Comparison of ENCODE assay signal across 15 cellular contexts in genomic region chr2:109144271-109144670, GRCh38. TPM values are rescaled to one million over a fixed set of nuclear protein-coding genes. Genes with fewer than 3 reads are reported as not detected.
A peak's percentile ranks its signal among the peaks of the same experiment; 100 is the strongest.
DNase-seq lines count a peak whose midpoint lies in the region; ATAC-seq and TF ChIP-seq lines count a peak whose summit lies in the region.
"Had no signal": no experiment of that assay in that cellular context is flagged by ENCODE, and none has a peak within 500 bp of the region (broad histone marks: within the 10 kb centered on the region; RNA-seq: fewer than 3 reads in every experiment).

No MANE protein-coding gene starts in this region.

- H3K27me3 ChIP-seq in DND-41 (ENCODE audit: insufficient read depth, low read length, poor library complexity): peaks cover 19% of the 10 kb centered on the region
- H3K27me3 ChIP-seq in dorsolateral prefrontal cortex: no peaks in the 10 kb centered on the region
- H3K27me3 ChIP-seq: tibial artery had no signal

- peaks cover 11% of the 10 kb centered on the region for H3K4me1 Mint-ChIP-seq in activated T-helper 17 cell treated with anti-CD3 and anti-CD28 coated beads, Interleukin-2, amount 50 U/mL, for 72 hours

- DNase-seq in DND-41: peak; percentile 25
- no peak for DNase-seq in dorsolateral prefrontal cortex
- DNase-seq: Caco-2, erythroblast, hippocampal formation, left ventricle myocardium superior had no signal

- H3K27ac Mint-ChIP-seq in activated T-helper 17 cell treated with anti-CD3 and anti-CD28 coated beads, Interleukin-2, amount 50 U/mL, for 72 hours: peak overlapping the region; percentile 26

- H3K4me2 ChIP-seq in DND-41 (ENCODE audit: insufficient read depth, low read length): no peak overlapping the region

- H4K20me1 ChIP-seq in DND-41 (ENCODE audit: insufficient read depth, low read length): no peaks in the 10 kb centered on the region

- peak overlapping the region; percentile 45 for H3K4me3 Mint-ChIP-seq in activated T-helper 17 cell treated with anti-CD3 and anti-CD28 coated beads, Interleukin-2, amount 50 U/mL, for 72 hours

- peaks cover 35% of the 10 kb centered on the region for H3K27me3 Mint-ChIP-seq in activated T-helper 17 cell treated with anti-CD3 and anti-CD28 coated beads, Interleukin-2, amount 50 U/mL, for 72 hours

- no peak overlapping the region for H3K9ac ChIP-seq in DND-41 (ENCODE audit: low read depth, low read length)

- TF ChIP-seq CTCF in DND-41 (IDR thresholded peaks at IDR 0.05; ENCODE audit: borderline replicate concordance, extremely low read depth, low read length, poor library complexity, severe bottlenecking) (no peak), dorsolateral prefrontal cortex (IDR thresholded peaks at IDR 0.05 in 54 of 56, conservative IDR thresholded peaks at IDR 0.05 in 2 of 56; ENCODE audit: low read depth in 1 of 56, partially characterized antibody in 56 of 56) (no peak)

- no peaks in the 10 kb centered on the region for H3K4me1 ChIP-seq in DND-41 (ENCODE audit: insufficient read depth, low read length)
- H3K4me1 ChIP-seq: Caco-2 had no signal

- H3K27ac ChIP-seq in DND-41 (ENCODE audit: low read length) (no peak overlapping the region), dorsolateral prefrontal cortex (no peak overlapping the region)
- H3K27ac ChIP-seq: cardiac muscle cell, skin epidermis, tibial artery had no signal

- no peaks in the 10 kb centered on the region for H3K36me3 Mint-ChIP-seq in activated T-helper 17 cell treated with anti-CD3 and anti-CD28 coated beads, Interleukin-2, amount 50 U/mL, for 72 hours (ENCODE audit: low read depth)

- no peaks in the 10 kb centered on the region for H3K36me3 ChIP-seq in DND-41 (ENCODE audit: insufficient read depth, low read length)
- H3K36me3 ChIP-seq: cardiac muscle cell, tibial artery had no signal

- ATAC-seq in DND-41 (ENCODE audit: insufficient read depth, low read depth) (peak; percentile 75), GM18907 (IDR thresholded peaks at IDR 0.05; ENCODE audit: unreplicated experiment) (peak; percentile 53), HG03460 (IDR thresholded peaks at IDR 0.05; ENCODE audit: unreplicated experiment) (peak; percentile 45), GM21381 (IDR thresholded peaks at IDR 0.05; ENCODE audit: unreplicated experiment) (no peak), HG02623 (IDR thresholded peaks at IDR 0.05; ENCODE audit: unreplicated experiment) (no peak)
- peak; percentile 28 for ATAC-seq in activated T-helper 17 cell treated with anti-CD3 and anti-CD28 coated beads, Interleukin-2, amount 50 U/mL, for 72 hours (replicated peaks)
- ATAC-seq: left ventricle myocardium superior had no signal

- no peaks in the 10 kb centered on the region for H3K79me2 ChIP-seq in DND-41 (ENCODE audit: insufficient read depth, low read length)

- no peak overlapping the region for H3K4me3 ChIP-seq in DND-41 (ENCODE audit: low read depth in 1 of 2, low read length in 2 of 2)
- H3K4me3 ChIP-seq in dorsolateral prefrontal cortex: no peak overlapping the region
- H3K4me3 ChIP-seq: cardiac muscle cell, skin epidermis, tibial artery had no signal

- no peaks in the 10 kb centered on the region for H3K9me3 ChIP-seq in DND-41 (ENCODE audit: insufficient read depth, low read length, severe bottlenecking)
- H3K9me3 ChIP-seq: Caco-2, tibial artery had no signal

- no peak overlapping the region for H2AFZ ChIP-seq in DND-41 (ENCODE audit: low read depth, low read length)

- H3K9me3 Mint-ChIP-seq in activated T-helper 17 cell treated with anti-CD3 and anti-CD28 coated beads, Interleukin-2, amount 50 U/mL, for 72 hours: no peaks in the 10 kb centered on the region
- H3K9me3 Mint-ChIP-seq: activated T-helper 1 cell treated with anti-CD3 and anti-CD28 coated beads, Interleukin-12 subunit alpha, Interleukin-12 subunit beta, Interleukin-2, Interleukin-4 antibody, amounts not matched to agents 30 ng/mL and 10 ng/mL and 1 ng/mL, durations not matched to agents 14 hours and 24 hours and 36 hours had no signal

- intact Hi-C loops in dorsolateral prefrontal cortex (cut with DNase I): no loop called here

RNA-seq across cellular contexts. Expression of gene SH3RF3, which starts 15.3 kb away (rescaled TPM):
- under 1 TPM in 1 of 2 donors, not detected in 1; 0.05 TPM for total RNA-seq in activated T-helper 17 cell treated with anti-CD3 and anti-CD28 coated beads, Interleukin-2, amount 50 U/mL, for 72 hours
- total RNA-seq in dorsolateral prefrontal cortex: 10 to 100 TPM in 98 of 120 experiments, 1 to 10 TPM in 22; 6.1 to 18.7 (median 11.5) TPM

Comparison
In these comparisons a context has a peak if more than half of its experiments do, and no peak if none do; other contexts are left out.
1. ATAC-seq: peak in DND-41 (single experiment), GM18907 (single experiment), HG03460 (single experiment) and activated T-helper 17 cell treated with anti-CD3 and anti-CD28 coated beads, Interleukin-2, amount 50 U/mL, for 72 hours (single experiment); none in GM21381 (single experiment) and HG02623 (single experiment).
2. RNA of gene SH3RF3, which starts 15.3 kb away (total RNA-seq): 6.1 to 18.7 TPM in dorsolateral prefrontal cortex; 0.05 TPM in activated T-helper 17 cell treated with anti-CD3 and anti-CD28 coated beads, Interleukin-2, amount 50 U/mL, for 72 hours; every median in the first group is over 4 times any median in the second.